12 cellular contexts compared by ENCODE assay signal in genomic region chr18:59269563-59270214, GRCh38. TPM values are rescaled to one million over a fixed set of nuclear protein-coding genes. Genes with fewer than 3 reads are reported as not detected.
DNase-seq lines count a peak whose midpoint lies in the region; ATAC-seq and TF ChIP-seq lines count a peak whose summit lies in the region.
"Had no signal": no experiment of that assay in that cellular context is flagged by ENCODE, and none has a peak within 500 bp of the region (broad histone marks: within the 10 kb centered on the region; RNA-seq: fewer than 3 reads in every experiment).

No MANE protein-coding gene starts in this region.

- H3F3A ChIP-seq in smooth muscle cell (ENCODE audit: low read depth) = no peaks in the 10 kb centered on the region

- ATAC-seq in activated CD8-positive, alpha-beta T cell treated with anti-CD3 and anti-CD28 coated beads, Interleukin-2, amount 10 ng/mL, durations not matched to agents 7 days and 5 days = no peak
- ATAC-seq in activated CD8-positive, alpha-beta T cell treated with anti-CD3 and anti-CD28 coated beads for 36 hours = no peak
- ATAC-seq in Panc1 (no peak), HG03520 (IDR thresholded peaks at IDR 0.05; ENCODE audit: unreplicated experiment) (no peak)

- H3K4me1 ChIP-seq in Panc1 (ENCODE audit: control insufficient read depth, insufficient read depth, low read length) = no peaks in the 10 kb centered on the region
- peaks cover 2% of the 10 kb centered on the region; the same call in 1 of the 2 replicates for H3K4me1 ChIP-seq in iPS DF 6.9 (ENCODE audit: control insufficient read depth, insufficient read depth, low read length)
- peaks cover 33% of the 10 kb centered on the region for H3K4me1 ChIP-seq in smooth muscle cell (ENCODE audit: low read depth)

- H3K9me3 Mint-ChIP-seq in activated CD8-positive, alpha-beta T cell treated with anti-CD3 and anti-CD28 coated beads, Interleukin-2, amount 10 ng/mL, durations not matched to agents 7 days and 5 days (ENCODE audit: insufficient read depth) = no peaks in the 10 kb centered on the region
- no peaks in the 10 kb centered on the region for H3K9me3 Mint-ChIP-seq in activated CD8-positive, alpha-beta T cell treated with anti-CD3 and anti-CD28 coated beads for 36 hours

- no CpG with 5 or more reads among the region's 19 CpGs for WGBS in iPS DF 6.9 (ENCODE audit: insufficient coverage, insufficient read length)
- WGBS in smooth muscle cell (ENCODE audit: low lambda C conversion rate) = 10% methylated on average over 19 of the region's 19 CpGs
- 16 to 17% methylated on average over 19 of the region's 19 CpGs for WGBS in lower leg skin, 2 donors

- BruUV-seq in Panc1 (replicated peaks; lab: Mats Ljungman, UMichigan) = no TSS peak

- intact Hi-C loops in activated CD8-positive, alpha-beta T cell treated with anti-CD3 and anti-CD28 coated beads for 36 hours (cut with micrococcal nuclease) = loop anchor here (10.0 kb wide), 1 partner anchor 185 kb away; no protein-coding TSS in a partner anchor
- intact Hi-C loops in Panc1 (cut with micrococcal nuclease; ENCODE audit: unreplicated experiment) = no loop called here
- intact Hi-C loops in lower leg skin (cut with DNase I; ENCODE audit: low total_unique reads) = no loop called here

- peaks cover 25% of the 10 kb centered on the region for H3K4me1 Mint-ChIP-seq in activated CD8-positive, alpha-beta T cell treated with anti-CD3 and anti-CD28 coated beads, Interleukin-2, amount 10 ng/mL, durations not matched to agents 7 days and 5 days (ENCODE audit: low read depth)
- peaks cover 25% of the 10 kb centered on the region for H3K4me1 Mint-ChIP-seq in activated CD8-positive, alpha-beta T cell treated with anti-CD3 and anti-CD28 coated beads for 36 hours (ENCODE audit: low read depth)

- H3K79me2 ChIP-seq in smooth muscle cell (ENCODE audit: low read depth) = no peaks in the 10 kb centered on the region

- H3K9ac ChIP-seq in smooth muscle cell (ENCODE audit: low read depth) = no peak overlapping the region

- in situ Hi-C loops in Panc1 (cut with HindIII; ENCODE audit: low pct_unique_long_range_greater_than_20kb, low sequenced_read_pairs) = no loop called here

- no peak overlapping the region for H2AFZ ChIP-seq in smooth muscle cell (ENCODE audit: low read depth)

- H3K36me3 ChIP-seq in Panc1 (ENCODE audit: control insufficient read depth, insufficient read depth, low read length) = no peaks in the 10 kb centered on the region
- no peaks in the 10 kb centered on the region for H3K36me3 ChIP-seq in iPS DF 6.9 (ENCODE audit: control insufficient read depth, insufficient read depth, low read length)
- H3K36me3 ChIP-seq in smooth muscle cell (ENCODE audit: low read depth) = no peaks in the 10 kb centered on the region
- H3K36me3 ChIP-seq: neutrophil had no signal

- H3K27me3 Mint-ChIP-seq in activated CD8-positive, alpha-beta T cell treated with anti-CD3 and anti-CD28 coated beads, Interleukin-2, amount 10 ng/mL, durations not matched to agents 7 days and 5 days (ENCODE audit: low read depth) = peaks cover 80% of the 10 kb centered on the region
- peaks cover 81% of the 10 kb centered on the region for H3K27me3 Mint-ChIP-seq in activated CD8-positive, alpha-beta T cell treated with anti-CD3 and anti-CD28 coated beads for 36 hours

- CTCF ChIA-PET in activated CD8-positive, alpha-beta T cell treated with anti-CD3 and anti-CD28 coated beads, Interleukin-2, amount 10 ng/mL, durations not matched to agents 7 days and 5 days (lab: Charles Lee) = interaction anchor here (1.0 to 2.5 kb wide), 4 partner anchors 11 to 133 kb away, joined by 3 to 8 read pairs (median 4); no protein-coding TSS in a partner anchor
- CTCF ChIA-PET in activated CD8-positive, alpha-beta T cell treated with anti-CD3 and anti-CD28 coated beads for 36 hours (lab: Charles Lee) = interaction anchor here (0.9 to 4.5 kb wide), 15 partner anchors 14 to 199 kb away, joined by 3 to 28 read pairs (median 4); partner anchors contain the start of gene CPLX4
- CTCF ChIA-PET in Panc1 (lab: Charles Lee) = interaction anchor here (1.9 kb wide), 1 partner anchor 133 kb away, joined by 4 read pairs; no protein-coding TSS in a partner anchor

- H3K27ac ChIP-seq in Panc1 (ENCODE audit: low read length) (no peak overlapping the region), iPS DF 6.9 (ENCODE audit: low read length) (no peak overlapping the region), smooth muscle cell (ENCODE audit: low read depth) (no peak overlapping the region)
- H3K27ac ChIP-seq: dorsolateral prefrontal cortex, neutrophil had no signal

- H3K27me3 ChIP-seq in Panc1 (ENCODE audit: control insufficient read depth, insufficient read depth, low read length) (peaks cover 17% of the 10 kb centered on the region), iPS DF 6.9 (ENCODE audit: control insufficient read depth, insufficient read depth, low read length) (peaks cover 81% of the 10 kb centered on the region), smooth muscle cell (ENCODE audit: low read depth) (peaks cover 44% of the 10 kb centered on the region)

- no peaks in the 10 kb centered on the region for H4K20me1 ChIP-seq in smooth muscle cell (ENCODE audit: low read depth)

- H3K36me3 Mint-ChIP-seq in activated CD8-positive, alpha-beta T cell treated with anti-CD3 and anti-CD28 coated beads, Interleukin-2, amount 10 ng/mL, durations not matched to agents 7 days and 5 days (ENCODE audit: low read depth) = no peaks in the 10 kb centered on the region
- H3K36me3 Mint-ChIP-seq in activated CD8-positive, alpha-beta T cell treated with anti-CD3 and anti-CD28 coated beads for 36 hours (ENCODE audit: low read depth) = no peaks in the 10 kb centered on the region

- no peak overlapping the region for H3K27ac Mint-ChIP-seq in activated CD8-positive, alpha-beta T cell treated with anti-CD3 and anti-CD28 coated beads, Interleukin-2, amount 10 ng/mL, durations not matched to agents 7 days and 5 days
- H3K27ac Mint-ChIP-seq in activated CD8-positive, alpha-beta T cell treated with anti-CD3 and anti-CD28 coated beads for 36 hours = no peak overlapping the region

- no peak for DNase-seq in activated CD8-positive, alpha-beta T cell treated with anti-CD3 and anti-CD28 coated beads, Interleukin-2, amount 10 ng/mL, durations not matched to agents 7 days and 5 days
- DNase-seq in activated CD8-positive, alpha-beta T cell treated with anti-CD3 and anti-CD28 coated beads for 36 hours = no peak
- DNase-seq in Panc1 (ENCODE audit: low read depth, low spot score) = no peak
- DNase-seq in iPS DF 6.9 (ENCODE audit: low read depth, low spot score) = no peak
- no peak for DNase-seq in smooth muscle cell (lab: John Stamatoyannopoulos, UW; ENCODE audit: unreplicated experiment)
- DNase-seq in lower leg skin (ENCODE audit: low spot score in 2 of 2) = no peak
- DNase-seq in GM19238 (ENCODE audit: insufficient read length, low spot score) = no peak
- DNase-seq: dorsolateral prefrontal cortex, GF-D8, GOT3 had no signal

- H3K4me3 Mint-ChIP-seq in activated CD8-positive, alpha-beta T cell treated with anti-CD3 and anti-CD28 coated beads, Interleukin-2, amount 10 ng/mL, durations not matched to agents 7 days and 5 days = peak overlapping the region; percentile 20
- no peak overlapping the region for H3K4me3 Mint-ChIP-seq in activated CD8-positive, alpha-beta T cell treated with anti-CD3 and anti-CD28 coated beads for 36 hours

- peak overlapping the region; percentile 83 for H3K4me2 ChIP-seq in smooth muscle cell

- H3K4me3 ChIP-seq in Panc1 (ENCODE audit: low read depth in 2 of 2, low read length in 2 of 2) (peak overlapping the region; percentile 27 to 37), iPS DF 6.9 (ENCODE audit: low read length) (peak overlapping the region; percentile 53; the same call in 1 of the 2 replicates), smooth muscle cell (peak overlapping the region; percentile 26), lower leg skin (ENCODE audit: low read depth, poor library complexity, severe bottlenecking) (no peak overlapping the region)

- TF ChIP-seq POLR2A in lower leg skin (IDR thresholded peaks at IDR 0.05) = no peak

- POLR2A ChIA-PET in activated CD8-positive, alpha-beta T cell treated with anti-CD3 and anti-CD28 coated beads, Interleukin-2, amount 10 ng/mL, durations not matched to agents 7 days and 5 days (lab: Charles Lee) = no interaction called here
- POLR2A ChIA-PET in activated CD8-positive, alpha-beta T cell treated with anti-CD3 and anti-CD28 coated beads for 36 hours (lab: Charles Lee) = no interaction called here
- POLR2A ChIA-PET in Panc1 (lab: Charles Lee) = no interaction called here

- H3K9me3 ChIP-seq in Panc1 (ENCODE audit: control insufficient read depth, insufficient read depth, low read depth, low read length) (no peaks in the 10 kb centered on the region), iPS DF 6.9 (ENCODE audit: control insufficient read depth, insufficient read depth, low read length) (no peaks in the 10 kb centered on the region), smooth muscle cell (replicated peaks; ENCODE audit: low read depth) (no peaks in the 10 kb centered on the region)
- H3K9me3 ChIP-seq: neutrophil had no signal

- no peak for TF ChIP-seq CTCF in activated CD8-positive, alpha-beta T cell treated with anti-CD3 and anti-CD28 coated beads for 36 hours (IDR thresholded peaks at IDR 0.05)
- no peak for TF ChIP-seq CTCF in Panc1 (IDR thresholded peaks at IDR 0.05)
- no peak for TF ChIP-seq CTCF in smooth muscle cell (IDR thresholded peaks at IDR 0.05; ENCODE audit: borderline replicate concordance, insufficient read depth, poor library complexity, severe bottlenecking)
- no peak for TF ChIP-seq CTCF in lower leg skin (IDR thresholded peaks at IDR 0.05)

RNA-seq across cellular contexts. Expression of gene RAX, which starts 3.6 kb away (rescaled TPM):
- total RNA-seq in activated CD8-positive, alpha-beta T cell treated with anti-CD3 and anti-CD28 coated beads, Interleukin-2, amount 10 ng/mL, durations not matched to agents 7 days and 5 days = not detected
- not detected for total RNA-seq in activated CD8-positive, alpha-beta T cell treated with anti-CD3 and anti-CD28 coated beads for 36 hours
- total RNA-seq in Panc1 (2021; ENCODE audit: unreplicated experiment) (not detected), smooth muscle cell (not detected in 2 replicates), lower leg skin (under 1 TPM in 2 of 4 donors, not detected in 2; 0.07 to 0.38 TPM)
- not detected for polyA plus RNA-seq in Panc1 (2012; ENCODE audit: insufficient read length)
- 0.21 TPM in 1 of 2 replicates, not detected in the other for polyA plus RNA-seq in smooth muscle cell

RNA-seq across cellular contexts. Expression of gene CPLX4, which starts 48.8 kb away (rescaled TPM):
- not detected for total RNA-seq in activated CD8-positive, alpha-beta T cell treated with anti-CD3 and anti-CD28 coated beads, Interleukin-2, amount 10 ng/mL, durations not matched to agents 7 days and 5 days
- total RNA-seq in activated CD8-positive, alpha-beta T cell treated with anti-CD3 and anti-CD28 coated beads for 36 hours = not detected
- not detected for total RNA-seq in Panc1 (2021; ENCODE audit: unreplicated experiment)
- polyA plus RNA-seq in Panc1 (2012; ENCODE audit: insufficient read length) = not detected
- not detected in 2 replicates for total RNA-seq in smooth muscle cell
- not detected in 2 replicates for polyA plus RNA-seq in smooth muscle cell
- not detected for total RNA-seq in lower leg skin
- total RNA-seq: dorsolateral prefrontal cortex had no signal

RNA-seq across cellular contexts. Expression of gene GRP, which starts 49.7 kb away (rescaled TPM):
- not detected for total RNA-seq in activated CD8-positive, alpha-beta T cell treated with anti-CD3 and anti-CD28 coated beads, Interleukin-2, amount 10 ng/mL, durations not matched to agents 7 days and 5 days
- not detected for total RNA-seq in activated CD8-positive, alpha-beta T cell treated with anti-CD3 and anti-CD28 coated beads for 36 hours
- not detected for total RNA-seq in Panc1 (2021; ENCODE audit: unreplicated experiment)
- not detected for polyA plus RNA-seq in Panc1 (2012; ENCODE audit: insufficient read length)
- total RNA-seq in smooth muscle cell = not detected in 2 replicates
- 1.0 and 1.4 TPM in 2 replicates for polyA plus RNA-seq in smooth muscle cell
- not detected for total RNA-seq in lower leg skin
